Comparison of ENCODE assay signal across 10 cellular contexts in genomic region chr6:164106345-164106769, GRCh38.
A peak's percentile ranks its signal among the peaks of the same experiment; 100 is the strongest.
DNase-seq lines count a peak whose midpoint lies in the region; ATAC-seq and TF ChIP-seq lines count a peak whose summit lies in the region.
"Had no signal": no experiment of that assay in that cellular context is flagged by ENCODE, and none has a peak within 500 bp of the region (broad histone marks: within the 10 kb centered on the region; RNA-seq: fewer than 3 reads in every experiment).

No MANE protein-coding gene starts in this region.

- DNase-seq in MCF 10A (ENCODE audit: unreplicated experiment) (peak; percentile 37), breast epithelium (ENCODE audit: low spot score in 2 of 2) (no peak), RPMI7951 (ENCODE audit: low read depth) (peak; percentile 29), left ventricle myocardium superior (peak; percentile 86), upper lobe of right lung (no peak), coronary artery (ENCODE audit: low spot score) (no peak)
- no peak for DNase-seq in effector memory CD8-positive, alpha-beta T cell
- DNase-seq: activated B cell treated with CpG ODN at 0.5 μM for 24 hours; CD4-positive, alpha-beta memory T cell had no signal

- H3K27ac Mint-ChIP-seq in MCF 10A (ENCODE audit: low read depth, unreplicated experiment), result peak overlapping the region; percentile 97
- H3K27ac Mint-ChIP-seq in activated T-helper 17 cell treated with anti-CD3 and anti-CD28 coated beads, Interleukin-2, amount 50 U/mL, for 72 hours, result no peak overlapping the region
- H3K27ac Mint-ChIP-seq in effector memory CD8-positive, alpha-beta T cell, result no peak overlapping the region
- H3K27ac Mint-ChIP-seq: activated B cell treated with CpG ODN at 0.5 μM for 24 hours; CD4-positive, alpha-beta memory T cell had no signal

- no peaks in the 10 kb centered on the region for H3K4me1 ChIP-seq in breast epithelium
- peaks cover 8% of the 10 kb centered on the region for H3K4me1 ChIP-seq in upper lobe of right lung

- H3K4me3 ChIP-seq in breast epithelium (no peak overlapping the region), upper lobe of right lung (no peak overlapping the region), coronary artery (no peak overlapping the region)

- peaks cover 13% of the 10 kb centered on the region for H3K36me3 Mint-ChIP-seq in MCF 10A (ENCODE audit: insufficient read depth, unreplicated experiment)
- no peaks in the 10 kb centered on the region for H3K36me3 Mint-ChIP-seq in activated T-helper 17 cell treated with anti-CD3 and anti-CD28 coated beads, Interleukin-2, amount 50 U/mL, for 72 hours (ENCODE audit: low read depth)
- H3K36me3 Mint-ChIP-seq in effector memory CD8-positive, alpha-beta T cell (ENCODE audit: insufficient read depth), result peaks cover 3% of the 10 kb centered on the region
- H3K36me3 Mint-ChIP-seq: CD4-positive, alpha-beta memory T cell had no signal

- H3K4me3 Mint-ChIP-seq in MCF 10A (ENCODE audit: unreplicated experiment), result no peak overlapping the region
- H3K4me3 Mint-ChIP-seq in activated T-helper 17 cell treated with anti-CD3 and anti-CD28 coated beads, Interleukin-2, amount 50 U/mL, for 72 hours, result no peak overlapping the region
- H3K4me3 Mint-ChIP-seq in effector memory CD8-positive, alpha-beta T cell, result no peak overlapping the region
- H3K4me3 Mint-ChIP-seq: activated B cell treated with CpG ODN at 0.5 μM for 24 hours; CD4-positive, alpha-beta memory T cell had no signal

- BruUV-seq in MCF 10A (replicated peaks; lab: Mats Ljungman, UMichigan), result no TSS peak

- H3K9me3 ChIP-seq in breast epithelium, result no peaks in the 10 kb centered on the region
- H3K9me3 ChIP-seq in upper lobe of right lung, result no peaks in the 10 kb centered on the region

- H3K27me3 Mint-ChIP-seq in MCF 10A (ENCODE audit: insufficient read depth, unreplicated experiment), result no peaks in the 10 kb centered on the region
- peaks cover 10% of the 10 kb centered on the region for H3K27me3 Mint-ChIP-seq in activated T-helper 17 cell treated with anti-CD3 and anti-CD28 coated beads, Interleukin-2, amount 50 U/mL, for 72 hours
- peaks cover 9 to 22% of the 10 kb centered on the region in 2 donors for H3K27me3 Mint-ChIP-seq in effector memory CD8-positive, alpha-beta T cell

- H3K27ac ChIP-seq in breast epithelium, result no peak overlapping the region
- no peak overlapping the region for H3K27ac ChIP-seq in upper lobe of right lung
- H3K27ac ChIP-seq in coronary artery, result no peak overlapping the region

- H3K4me1 Mint-ChIP-seq in MCF 10A (ENCODE audit: insufficient read depth, unreplicated experiment), result peaks cover 43% of the 10 kb centered on the region
- no peaks in the 10 kb centered on the region for H3K4me1 Mint-ChIP-seq in activated T-helper 17 cell treated with anti-CD3 and anti-CD28 coated beads, Interleukin-2, amount 50 U/mL, for 72 hours
- H3K4me1 Mint-ChIP-seq in effector memory CD8-positive, alpha-beta T cell (ENCODE audit: low read depth in 2 of 2), result peaks cover 0 to 5% of the 10 kb centered on the region in 2 donors
- H3K4me1 Mint-ChIP-seq: activated B cell treated with CpG ODN at 0.5 μM for 24 hours had no signal

- TF ChIP-seq CTCF in MCF 10A (IDR thresholded peaks at IDR 0.05; ENCODE audit: unreplicated experiment), result no peak
- TF ChIP-seq CTCF in breast epithelium (IDR thresholded peaks at IDR 0.05), result no peak
- peak; percentile 39 for TF ChIP-seq CTCF in upper lobe of right lung (IDR thresholded peaks at IDR 0.05)
- TF ChIP-seq CTCF in coronary artery (IDR thresholded peaks at IDR 0.05), result no peak

- TF ChIP-seq POLR2A in breast epithelium (IDR thresholded peaks at IDR 0.05), result no peak

- ATAC-seq in left ventricle myocardium superior, result peak; percentile 54
- peak; percentile 45 for ATAC-seq in upper lobe of right lung
- ATAC-seq in activated T-helper 17 cell treated with anti-CD3 and anti-CD28 coated beads, Interleukin-2, amount 50 U/mL, for 72 hours (replicated peaks), result no peak
- no peak for ATAC-seq in effector memory CD8-positive, alpha-beta T cell (replicated peaks)

- CTCF ChIA-PET in MCF 10A (lab: Yijun Ruan, JAX), result interaction anchor here (0.7 kb wide), 1 partner anchor 499 kb away, joined by 3 read pairs; no protein-coding TSS in a partner anchor

- H3K9me3 Mint-ChIP-seq in MCF 10A (ENCODE audit: unreplicated experiment), result no peaks in the 10 kb centered on the region
- no peaks in the 10 kb centered on the region for H3K9me3 Mint-ChIP-seq in activated T-helper 17 cell treated with anti-CD3 and anti-CD28 coated beads, Interleukin-2, amount 50 U/mL, for 72 hours
- H3K9me3 Mint-ChIP-seq in effector memory CD8-positive, alpha-beta T cell, result peaks cover 0 to 7% of the 10 kb centered on the region in 2 donors
- H3K9me3 Mint-ChIP-seq: activated B cell treated with CpG ODN at 0.5 μM for 24 hours had no signal

- intact Hi-C loops in MCF 10A (cut with micrococcal nuclease), result loop anchor here (2.0 to 5.0 kb wide), 2 partner anchors 520 to 1249 kb away; no protein-coding TSS in a partner anchor
- intact Hi-C loops in breast epithelium (cut with DNase I; ENCODE audit: low total_unique reads), result no loop called here
- intact Hi-C loops in left ventricle myocardium superior (cut with micrococcal nuclease), result loop anchor here (5.0 kb wide), 2 partner anchors 144 to 689 kb away; no protein-coding TSS in a partner anchor
- intact Hi-C loops in upper lobe of right lung (cut with DNase I), result no loop called here

- no peaks in the 10 kb centered on the region for H3K36me3 ChIP-seq in breast epithelium
- H3K36me3 ChIP-seq in upper lobe of right lung, result no peaks in the 10 kb centered on the region

- H3K27me3 ChIP-seq in breast epithelium, result no peaks in the 10 kb centered on the region
- H3K27me3 ChIP-seq in upper lobe of right lung, result no peaks in the 10 kb centered on the region

- POLR2A ChIA-PET in MCF 10A (lab: Yijun Ruan, JAX), result interaction anchor here (2.2 kb wide), 1 partner anchor 8 kb away, joined by 16 read pairs; no protein-coding TSS in a partner anchor

Comparison
In these comparisons a context has a peak if more than half of its experiments do, and no peak if none do; other contexts are left out.
1. DNase-seq: peak in MCF 10A (single experiment), RPMI7951 (single experiment) and left ventricle myocardium superior (single experiment); none in breast epithelium (0 of 2), upper lobe of right lung (single experiment), coronary artery (single experiment) and effector memory CD8-positive, alpha-beta T cell (0 of 3).
2. intact Hi-C loops: an anchor here in MCF 10A (2.0 to 5.0 kb wide) and left ventricle myocardium superior (5.0 kb wide); none called in breast epithelium and upper lobe of right lung.
3. ATAC-seq: peak in left ventricle myocardium superior (single experiment) and upper lobe of right lung (single experiment); none in activated T-helper 17 cell treated with anti-CD3 and anti-CD28 coated beads, Interleukin-2, amount 50 U/mL, for 72 hours (single experiment) and effector memory CD8-positive, alpha-beta T cell (single experiment).